ENCODE assay signal across 8 cellular contexts in genomic region chr17:50151937-50152547, GRCh38. TPM values are rescaled to one million over a fixed set of nuclear protein-coding genes. Genes with fewer than 3 reads are reported as not detected.
DNase-seq lines count a peak whose midpoint lies in the region; ATAC-seq, FAIRE-seq and TF ChIP-seq lines count a peak whose summit lies in the region.

No MANE protein-coding gene starts in this region.

- H3K4me2 ChIP-seq in A549 (peak overlapping the region; percentile 95), Loucy (ENCODE audit: low read depth, low read length, poor library complexity, severe bottlenecking) (peak overlapping the region; percentile 92)

- H3K4me1 ChIP-seq in A549 = peaks cover 41% of the 10 kb centered on the region
- peaks cover 37% of the 10 kb centered on the region for H3K4me1 ChIP-seq in Loucy (ENCODE audit: insufficient read depth, low read length, poor library complexity, severe bottlenecking)
- peaks cover 31 to 54% of the 10 kb centered on the region in 2 donors for H3K4me1 ChIP-seq in ascending aorta
- peaks cover 3 to 13% (median 7%) of the 10 kb centered on the region in 3 donors for H3K4me1 ChIP-seq in pancreas

- peak; percentile 96 to 99 for DNase-seq in A549 (ENCODE audit: low read depth in 1 of 2, low spot score in 1 of 2)
- no peak for DNase-seq in GM12891 (ENCODE audit: insufficient read length, low spot score)
- peak; percentile 85 for DNase-seq in RPMI8226
- peak; percentile 72 to 90 for DNase-seq in ascending aorta (ENCODE audit: low spot score in 2 of 2)
- DNase-seq in left cardiac atrium = peak; percentile 88
- peak; percentile 72 to 90 (median 82) for DNase-seq in pancreas

- H3K27me3 ChIP-seq in Loucy (ENCODE audit: insufficient read depth, low read length, poor library complexity, severe bottlenecking) (no peaks in the 10 kb centered on the region), ascending aorta (no peaks in the 10 kb centered on the region), pancreas (no peaks in the 10 kb centered on the region)

- peaks cover 33% of the 10 kb centered on the region for H4K20me1 ChIP-seq in Loucy (ENCODE audit: insufficient read depth, low read length, poor library complexity, severe bottlenecking)

- peak; percentile 75 to 85 for ATAC-seq in A549
- ATAC-seq in left cardiac atrium = peak; percentile 48 to 69
- peak; percentile 67 to 82 (median 76) for ATAC-seq in pancreas
- no peak for ATAC-seq in GM18519 (IDR thresholded peaks at IDR 0.05; ENCODE audit: low FRiP score, unreplicated experiment)

- peak overlapping the region; percentile 30; the same call in 1 of the 2 replicates for H2AFZ ChIP-seq in Loucy (ENCODE audit: low read length)

- peak overlapping the region; percentile 86 for H3K4me3 ChIP-seq in A549
- peak overlapping the region; percentile 82 for H3K4me3 ChIP-seq in Loucy (ENCODE audit: low read length, poor library complexity, severe bottlenecking)
- peak overlapping the region; percentile 73 to 76 for H3K4me3 ChIP-seq in ascending aorta
- H3K4me3 ChIP-seq in pancreas = peak overlapping the region in 3 of 4 donors; percentile 70 to 93 (median 84)

- no peaks in the 10 kb centered on the region for H3F3A ChIP-seq in Loucy (ENCODE audit: low read depth)

- 3% methylated on average over 12 of the region's 12 CpGs for WGBS in A549 (ENCODE audit: missing lambda C conversion rate)
- 5 to 7% methylated on average over 12 of the region's 12 CpGs for WGBS in pancreas, 2 donors

- peak in 1 of 2 experiments; percentile 3; a peak in 1 of 5 replicates for TF ChIP-seq RAD21 in A549 (conservative IDR thresholded peaks at IDR 0.05 in 1 of 2, IDR thresholded peaks at IDR 0.05 in 1 of 2)

- POLR2A ChIA-PET in A549 (lab: Yijun Ruan, JAX) = interaction anchor here (0.5 to 2.2 kb wide), 13 partner anchors 9 to 328 kb away, joined by 3 to 21 read pairs (median 3); partner anchors contain the start of genes PDK2 and SGCA

- FAIRE-seq in A549 (lab: Jason Lieb, UNC) (no peak), GM12891 (lab: Jason Lieb, UNC) (peak; percentile 85), pancreas (lab: Jason Lieb, UNC) (no peak)

- TF ChIP-seq CTCF in A549 (IDR thresholded peaks at IDR 0.05) = no peak
- TF ChIP-seq CTCF in Loucy (conservative IDR thresholded peaks at IDR 0.05; ENCODE audit: low read length) = no peak
- no peak for TF ChIP-seq CTCF in ascending aorta (IDR thresholded peaks at IDR 0.05)
- TF ChIP-seq CTCF in pancreas (IDR thresholded peaks at IDR 0.05) = no peak

- H3K36me3 ChIP-seq in Loucy (ENCODE audit: insufficient read depth, low read length) = no peaks in the 10 kb centered on the region
- no peaks in the 10 kb centered on the region for H3K36me3 ChIP-seq in ascending aorta
- H3K36me3 ChIP-seq in pancreas = no peaks in the 10 kb centered on the region

- peaks cover 38% of the 10 kb centered on the region for H3K79me2 ChIP-seq in Loucy (ENCODE audit: insufficient read depth, low read length)

- no peaks in the 10 kb centered on the region for H3K9me2 ChIP-seq in Loucy (replicated peaks; ENCODE audit: low read depth, low read length)

- TF ChIP-seq POLR2A in A549 (IDR thresholded peaks at IDR 0.05; ENCODE audit: low read length) = peak; percentile 39; the same call in 1 of the 2 replicates
- no peak; the same call in 1 of the 2 replicates for TF ChIP-seq POLR2A in GM12891 (IDR thresholded peaks at IDR 0.05; ENCODE audit: low read depth, low read length)

- intact Hi-C loops in ascending aorta (cut with DNase I) = loop anchor here (1.0 kb wide), 1 partner anchor 9 kb away; no protein-coding TSS in a partner anchor
- intact Hi-C loops in left cardiac atrium (cut with DNase I) = no loop called here
- intact Hi-C loops in pancreas (cut with DNase I) = no loop called here

- H3K9ac ChIP-seq in Loucy (ENCODE audit: low read depth, low read length, poor library complexity, severe bottlenecking) = peak overlapping the region; percentile 78

- H3K27ac ChIP-seq in A549 = peak overlapping the region; percentile 96 to 98
- peak overlapping the region; percentile 91 to 93 for H3K27ac ChIP-seq in ascending aorta
- peak overlapping the region; percentile 28 to 86 (median 58) for H3K27ac ChIP-seq in pancreas

- CTCF ChIA-PET in A549 (lab: Yijun Ruan, JAX) = interaction anchor here (0.6 to 60.2 kb wide), 18 partner anchors 9 to 210 kb away, joined by 3 to 1356 read pairs (median 4); partner anchors contain the start of genes PDK2 and SGCA

- H3K9me3 ChIP-seq in A549 (no peaks in the 10 kb centered on the region), Loucy (ENCODE audit: insufficient read depth, low read depth, low read length) (no peaks in the 10 kb centered on the region), ascending aorta (no peaks in the 10 kb centered on the region), pancreas (no peaks in the 10 kb centered on the region)

- TF ChIP-seq EP300 in A549 (IDR thresholded peaks at IDR 0.05) = 0 out of 5 replicates have a peak, but pooled peaks of 1 of the 2 experiments have one; percentile 24

TF ChIP-seq in A549, 52 proteins besides CTCF, POLR2A, EP300 and RAD21 (continues in another document):
- TF ChIP-seq ZC3H11A (IDR thresholded peaks at IDR 0.05) = no peak
- no peak for TF ChIP-seq FOSL2 (IDR thresholded peaks at IDR 0.05)
- no peak; the same call in 1 of the 2 replicates for TF ChIP-seq FOSL2 (CRISPR knock-in tag; IDR thresholded peaks at IDR 0.05)
- TF ChIP-seq HOXB5 (CRISPR knock-in tag; IDR thresholded peaks at IDR 0.05) = peak; percentile 40; the same call in 1 of the 2 replicates
- TF ChIP-seq FOSB (CRISPR knock-in tag; IDR thresholded peaks at IDR 0.05) = no peak
- TF ChIP-seq MAZ (IDR thresholded peaks at IDR 0.05; ENCODE audit: borderline replicate concordance, low read depth, low read length) = no peak

TF ChIP-seq in GM12891, 5 proteins besides CTCF, POLR2A, EP300 and RAD21:
- TF ChIP-seq POU2F2 (IDR thresholded peaks at IDR 0.05; ENCODE audit: low read depth, low read length) = peak; percentile 44; the same call in 1 of the 2 replicates
- TF ChIP-seq PAX5 (IDR thresholded peaks at IDR 0.05; ENCODE audit: insufficient read depth, low read length, severe bottlenecking) = no peak
- TF ChIP-seq SPI1 (IDR thresholded peaks at IDR 0.05; ENCODE audit: low read depth, low read length) = peak; percentile 30; the same call in 1 of the 2 replicates
- no peak for TF ChIP-seq POLR2AphosphoS5 (IDR thresholded peaks at IDR 0.05; ENCODE audit: low read depth, low read length)
- TF ChIP-seq TAF1 (IDR thresholded peaks at IDR 0.05; ENCODE audit: low read depth, low read length) = peak; percentile 31; the same call in 1 of the 2 replicates

RNA-seq across cellular contexts. Expression of gene PPP1R9B, which starts 1.6 kb away (rescaled TPM):
- polyA plus RNA-seq in A549 (2011; rRNA removed) = 16.8 and 22.0 TPM in 2 replicates
- 18.9 and 19.4 TPM in 2 replicates for polyA plus RNA-seq in A549 (2012; cell fraction: cytosol; rRNA removed)
- 35.8 and 44.2 TPM in 2 replicates for polyA plus RNA-seq in A549 (2012; cell fraction: nucleus; rRNA removed)
- 32.4 to 40.6 TPM (median 35.8 TPM) in 3 replicates for polyA plus RNA-seq in A549 (2017; fragmentation: RNase III; extraction: RNeasy Plus Mini Kit Qiagen cat#74134 plus additional on column Dnase treatment)
- polyA minus RNA-seq in A549 (2011; rRNA and poly(A)+ RNA removed) = 25.9 and 27.1 TPM in 2 replicates
- 52.5 TPM for polyA plus RNA-seq in GM12891 (2012; ENCODE audit: low read depth, missing spikeins)
- total RNA-seq in ascending aorta = 63.5 TPM
- 10 to 100 TPM; 35.8 to 43.4 TPM for total RNA-seq in left cardiac atrium
- total RNA-seq in pancreas = 10 to 100 TPM; 13.5 to 34.6 (median 17.7) TPM
- 10 to 100 TPM; 14.3 to 29.2 TPM for polyA plus RNA-seq in pancreas

RNA-seq across cellular contexts. Expression of gene SGCA, which starts 13.8 kb away (rescaled TPM):
- polyA plus RNA-seq in A549 (2011; rRNA removed) (0.44 and 0.90 TPM in 2 replicates), A549 (2017; fragmentation: RNase III; extraction: RNeasy Plus Mini Kit Qiagen cat#74134 plus additional on column Dnase treatment) (1.5 to 3.4 TPM (median 1.9 TPM) in 3 replicates), pancreas (1 to 10 TPM; 1.7 to 3.0 TPM)
- polyA plus RNA-seq in A549 (2012; cell fraction: cytosol; rRNA removed) = 1.8 and 3.2 TPM in 2 replicates
- 1.2 and 1.9 TPM in 2 replicates for polyA plus RNA-seq in A549 (2012; cell fraction: nucleus; rRNA removed)
- not detected in 2 replicates for polyA minus RNA-seq in A549 (2011; rRNA and poly(A)+ RNA removed)
- polyA plus RNA-seq in GM12891 (2012; ENCODE audit: low read depth, missing spikeins) = 1.3 TPM
- total RNA-seq in ascending aorta (78.5 TPM), left cardiac atrium (100 to 1,000 TPM in 1 of 2 donors, 10 to 100 TPM in 1; 96.3 to 131 TPM), pancreas (1 to 10 TPM in 2 of 6 donors, under 1 TPM in 1, not detected in 3; 0.31 to 1.1 (median 1.0) TPM)

RNA-seq across cellular contexts. Expression of gene SAMD14, which starts 22.1 kb away (rescaled TPM):
- polyA plus RNA-seq in A549 (2011; rRNA removed) (0.12 and 0.15 TPM in 2 replicates), A549 (2017; fragmentation: RNase III; extraction: RNeasy Plus Mini Kit Qiagen cat#74134 plus additional on column Dnase treatment) (0.42 to 0.75 TPM (median 0.74 TPM) in 3 replicates), pancreas (1 to 10 TPM in 1 of 2 donors, under 1 TPM in 1; 0.80 to 1.3 TPM)
- 0.22 and 0.31 TPM in 2 replicates for polyA plus RNA-seq in A549 (2012; cell fraction: cytosol; rRNA removed)
- polyA plus RNA-seq in A549 (2012; cell fraction: nucleus; rRNA removed) = 1.5 and 1.8 TPM in 2 replicates
- 0.58 and 0.83 TPM in 2 replicates for polyA minus RNA-seq in A549 (2011; rRNA and poly(A)+ RNA removed)
- polyA plus RNA-seq in GM12891 (2012; ENCODE audit: low read depth, missing spikeins) = 0.72 TPM
- total RNA-seq in ascending aorta (3.2 TPM), left cardiac atrium (1 to 10 TPM; 1.6 to 2.1 TPM), pancreas (under 1 TPM; 0.09 to 0.90 (median 0.33) TPM)

RNA-seq across cellular contexts. Expression of gene COL1A1, which starts 49.4 kb away (rescaled TPM):
- polyA plus RNA-seq in A549 (2011; rRNA removed) (4.4 and 4.6 TPM in 2 replicates), A549 (2017; fragmentation: RNase III; extraction: RNeasy Plus Mini Kit Qiagen cat#74134 plus additional on column Dnase treatment) (18.1 to 34.3 TPM (median 31.6 TPM) in 3 replicates), pancreas (10 to 100 TPM; 10.4 to 22.2 TPM)
- polyA plus RNA-seq in A549 (2012; cell fraction: cytosol; rRNA removed) = 14.2 and 19.6 TPM in 2 replicates
- 66.1 and 69.4 TPM in 2 replicates for polyA plus RNA-seq in A549 (2012; cell fraction: nucleus; rRNA removed)
- polyA minus RNA-seq in A549 (2011; rRNA and poly(A)+ RNA removed) = 10.9 TPM in 2 replicates
- polyA plus RNA-seq in GM12891 (2012; ENCODE audit: low read depth, missing spikeins) = 6.1 TPM
- total RNA-seq in ascending aorta (547 TPM), left cardiac atrium (100 to 1,000 TPM; 106 to 151 TPM), pancreas (100 to 1,000 TPM in 2 of 6 donors, 10 to 100 TPM in 3, 1 to 10 TPM in 1; 9.0 to 875 (median 36.6) TPM)

RNA-seq across cellular contexts. Expression of gene PDK2, which starts 56.9 kb away (rescaled TPM):
- polyA plus RNA-seq in A549 (2011; rRNA removed) (28.5 and 34.4 TPM in 2 replicates), A549 (2017; fragmentation: RNase III; extraction: RNeasy Plus Mini Kit Qiagen cat#74134 plus additional on column Dnase treatment) (14.1 to 19.8 TPM (median 15.2 TPM) in 3 replicates), pancreas (10 to 100 TPM; 26.6 to 26.8 TPM)
- polyA plus RNA-seq in A549 (2012; cell fraction: cytosol; rRNA removed) = 59.2 and 79.0 TPM in 2 replicates
- 67.5 and 95.4 TPM in 2 replicates for polyA plus RNA-seq in A549 (2012; cell fraction: nucleus; rRNA removed)
- polyA minus RNA-seq in A549 (2011; rRNA and poly(A)+ RNA removed) = 65.2 and 71.3 TPM in 2 replicates
- 8.8 TPM for polyA plus RNA-seq in GM12891 (2012; ENCODE audit: low read depth, missing spikeins)
- total RNA-seq in ascending aorta (73.5 TPM), left cardiac atrium (100 to 1,000 TPM; 156 to 203 TPM), pancreas (10 to 100 TPM; 15.3 to 50.0 (median 36.2) TPM)

Comparison
In these comparisons a context has a peak if more than half of its experiments do, and no peak if none do; other contexts are left out.
1. RNA of gene SGCA, which starts 13.8 kb away (total RNA-seq): 96.3 to 131 TPM in left cardiac atrium and 78.5 TPM in ascending aorta (single experiment); 0.31 to 1.1 TPM in pancreas; every median in the first group is over 10 times any median in the second.
2. Peak in every context shown above with its lines, with median percentiles within 50 percentile points of each other: H3K27ac ChIP-seq and H3K4me3 ChIP-seq.